14 cellular contexts compared by ENCODE assay signal in the genomic region with DNA sequence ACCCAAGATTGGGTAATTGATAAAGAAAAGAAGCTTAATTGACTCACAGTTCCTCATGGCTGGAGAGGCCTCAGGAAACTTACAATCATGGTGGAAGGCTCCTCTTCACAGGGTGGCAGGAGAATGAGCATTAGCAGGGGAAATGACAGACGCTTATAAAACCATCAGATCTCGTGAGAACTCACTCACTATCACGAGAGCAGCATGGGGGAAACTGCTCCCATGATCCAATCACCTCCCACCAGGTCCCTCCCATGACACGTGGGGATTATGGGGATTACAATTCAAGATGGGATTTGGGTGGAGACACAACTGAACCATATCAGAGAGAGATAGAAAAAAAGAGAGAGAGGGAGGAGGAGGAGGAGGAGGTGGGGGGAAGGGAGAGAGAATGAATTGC. TPM values are rescaled to one million over a fixed set of nuclear protein-coding genes. Genes with fewer than 3 reads are reported as not detected.
"Had no signal": no experiment of that assay in that cellular context is flagged by ENCODE, and none has a peak within 500 bp of the region (broad histone marks: within the 10 kb centered on the region; RNA-seq: fewer than 3 reads in every experiment).

No MANE protein-coding gene starts in this region.

RNA-seq across cellular contexts. Expression of a gene that starts 13.9 kb away (rescaled TPM):
- total RNA-seq: dermis blood vessel endothelial cell, esophagus mucosa, esophagus squamous epithelium, glomerular endothelial cell, heart right ventricle, kidney epithelial cell, left cardiac atrium, left lung, left ventricle myocardium superior, lower lobe of right lung, lung microvascular endothelial cell, mucosa of descending colon, myocyte had no signal
- polyA plus RNA-seq: keratinocyte had no signal
